1 cellular context compared by ENCODE assay signal in the genomic region with DNA sequence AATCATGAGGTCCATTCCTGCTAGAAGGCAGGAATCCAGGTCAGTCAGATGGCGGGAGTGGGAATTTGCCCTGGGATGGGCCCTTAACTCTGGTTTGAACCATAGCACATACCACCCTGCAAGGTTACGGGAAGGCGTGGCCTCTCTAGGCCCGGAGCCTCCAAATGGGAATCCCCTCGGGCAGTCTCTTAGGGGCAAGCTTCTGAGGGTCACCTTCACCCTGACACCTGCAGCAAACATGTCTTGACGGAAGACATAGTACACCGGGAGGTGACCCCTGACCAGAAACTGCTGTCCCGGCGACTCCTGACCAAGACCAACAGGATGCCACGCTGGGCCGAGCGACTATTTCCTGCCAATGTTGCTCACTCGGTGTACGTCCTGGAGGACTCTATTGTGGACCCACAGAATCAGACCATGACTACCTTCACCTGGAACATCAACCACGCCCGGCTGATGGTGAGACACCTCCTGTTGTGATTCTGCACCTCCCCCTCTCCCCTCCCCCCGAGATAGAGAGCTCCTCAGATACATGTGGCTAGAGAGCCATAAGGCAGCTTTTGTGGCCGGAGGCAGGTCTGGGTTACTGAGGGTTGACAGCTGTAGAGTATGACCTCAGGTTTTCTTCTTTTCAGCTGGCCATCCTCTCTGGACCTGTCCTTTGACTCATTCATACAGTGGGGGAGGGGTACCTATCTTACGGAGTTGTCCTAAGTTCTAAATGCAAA.
TF ChIP-seq lines count a peak whose summit lies in the region.

No MANE protein-coding gene starts in this region.

TF ChIP-seq in endothelial cell of umbilical vein, 7 proteins besides CTCF, POLR2A, EP300 and RAD21:
- TF ChIP-seq MAX (IDR thresholded peaks at IDR 0.05; ENCODE audit: insufficient read depth, insufficient read length): no peak
- TF ChIP-seq JUN (IDR thresholded peaks at IDR 0.05; ENCODE audit: borderline replicate concordance, insufficient read depth, insufficient read length, low read depth): no peak
- no peak for TF ChIP-seq FOS (IDR thresholded peaks at IDR 0.05; ENCODE audit: borderline replicate concordance, insufficient read depth, low read length)
- no peak for TF ChIP-seq GATA2 (IDR thresholded peaks at IDR 0.05; ENCODE audit: insufficient read depth, insufficient read length, low read depth, low read length)
- TF ChIP-seq POLR2AphosphoS5 (IDR thresholded peaks at IDR 0.05; ENCODE audit: insufficient read depth, low read depth, low read length): no peak
- no peak for TF ChIP-seq EZH2 (IDR thresholded peaks at IDR 0.05; ENCODE audit: borderline replicate concordance, low read depth, low read length, severe bottlenecking)
- no peak for TF ChIP-seq MYC (IDR thresholded peaks at IDR 0.05; ENCODE audit: low read depth, low read length)
